In genomic region chr12:99386907-99387306, GRCh38 we compare ENCODE assay signal across 8 cellular contexts.
A peak's percentile ranks its signal among the peaks of the same experiment; 100 is the strongest.
DNase-seq lines count a peak whose midpoint lies in the region; ATAC-seq and TF ChIP-seq lines count a peak whose summit lies in the region.

No MANE protein-coding gene starts in this region.

- ATAC-seq in HG02678 (IDR thresholded peaks at IDR 0.05; ENCODE audit: unreplicated experiment) (peak; percentile 55), GM18873 (IDR thresholded peaks at IDR 0.05; ENCODE audit: low FRiP score, unreplicated experiment) (no peak), GM21526 (IDR thresholded peaks at IDR 0.05; ENCODE audit: low FRiP score, unreplicated experiment) (no peak), GM19351 (IDR thresholded peaks at IDR 0.05; ENCODE audit: unreplicated experiment) (no peak)

- peak; percentile 68 for DNase-seq in ELR (ENCODE audit: low read depth)
- DNase-seq in NOMO-1 treated with dmso at 0.1 percent for 144 hours (lab: John Stamatoyannopoulos, UW; ENCODE audit: unreplicated experiment), result peak; percentile 4
- peak; percentile 2 for DNase-seq in fibroblast of villous mesenchyme (ENCODE audit: low read depth)
- no peak for DNase-seq in stimulated activated CD4-positive, alpha-beta T cell treated with anti-CD3 and anti-CD28 coated beads, Interleukin-12 subunit alpha, Interleukin-12 subunit beta, amount 100 ng/mL, for 4 hours

- TF ChIP-seq CTCF in fibroblast of villous mesenchyme (IDR thresholded peaks at IDR 0.05; ENCODE audit: insufficient read depth, low read depth, low read length), result peak; percentile 20

- no peak overlapping the region for H3K4me3 ChIP-seq in fibroblast of villous mesenchyme (ENCODE audit: low read depth, low read length)
